1 cellular context compared by ENCODE assay signal in the genomic region with DNA sequence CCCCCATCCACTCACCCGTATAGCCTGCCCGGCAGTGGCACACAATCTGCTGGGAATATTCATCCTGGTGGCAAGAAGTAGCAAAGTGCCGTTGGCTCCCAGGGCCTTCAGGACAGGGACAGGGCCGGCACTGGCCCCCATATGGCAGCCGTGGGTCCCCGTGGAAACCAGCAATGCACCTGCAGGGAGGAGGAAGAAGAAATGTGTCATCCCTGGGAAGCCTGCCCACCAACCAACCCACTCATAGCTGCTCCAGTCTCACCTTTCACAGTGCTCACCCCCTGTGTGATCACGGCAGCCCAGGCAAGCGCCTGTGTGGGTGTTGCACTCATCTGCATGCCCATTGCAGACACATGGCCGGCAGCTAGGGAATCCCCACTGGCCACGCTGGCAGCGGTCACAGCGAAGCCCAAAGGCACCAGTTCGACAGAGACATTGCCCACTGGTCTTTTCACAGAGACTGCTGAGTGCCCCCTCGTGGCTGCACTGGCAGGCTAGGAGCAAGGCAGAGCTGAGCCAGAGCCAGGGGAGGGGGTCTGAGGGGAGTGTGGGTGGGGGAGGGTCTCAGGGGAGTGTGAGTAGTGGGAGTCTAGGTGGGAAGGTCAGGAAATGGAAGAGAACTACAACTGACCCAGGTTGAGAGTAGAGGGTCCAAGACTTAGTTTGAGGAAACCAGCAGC.
TF ChIP-seq lines count a peak whose summit lies in the region.

No MANE protein-coding gene starts in this region.

TF ChIP-seq in GM12878, 131 proteins besides CTCF, POLR2A, EP300 and RAD21:
- TF ChIP-seq ZSCAN29 (IDR thresholded peaks at IDR 0.05) = no peak
- TF ChIP-seq POLR2AphosphoS5 (IDR thresholded peaks at IDR 0.05; ENCODE audit: low read length) = no peak
- TF ChIP-seq, protein P1, sequence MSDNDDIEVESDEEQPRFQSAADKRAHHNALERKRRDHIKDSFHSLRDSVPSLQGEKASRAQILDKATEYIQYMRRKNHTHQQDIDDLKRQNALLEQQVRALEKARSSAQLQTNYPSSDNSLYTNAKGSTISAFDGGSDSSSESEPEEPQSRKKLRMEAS (IDR thresholded peaks at IDR 0.05; ENCODE audit: low read depth, low read length) = no peak
- TF ChIP-seq JUND (IDR thresholded peaks at IDR 0.05; ENCODE audit: low read depth, low read length) = no peak
- no peak for TF ChIP-seq CREM (IDR thresholded peaks at IDR 0.05; ENCODE audit: low read depth)
- TF ChIP-seq NR2C2 (IDR thresholded peaks at IDR 0.05; ENCODE audit: borderline replicate concordance, control insufficient read depth, insufficient read length, low read depth) = no peak
- TF ChIP-seq, protein P2, sequence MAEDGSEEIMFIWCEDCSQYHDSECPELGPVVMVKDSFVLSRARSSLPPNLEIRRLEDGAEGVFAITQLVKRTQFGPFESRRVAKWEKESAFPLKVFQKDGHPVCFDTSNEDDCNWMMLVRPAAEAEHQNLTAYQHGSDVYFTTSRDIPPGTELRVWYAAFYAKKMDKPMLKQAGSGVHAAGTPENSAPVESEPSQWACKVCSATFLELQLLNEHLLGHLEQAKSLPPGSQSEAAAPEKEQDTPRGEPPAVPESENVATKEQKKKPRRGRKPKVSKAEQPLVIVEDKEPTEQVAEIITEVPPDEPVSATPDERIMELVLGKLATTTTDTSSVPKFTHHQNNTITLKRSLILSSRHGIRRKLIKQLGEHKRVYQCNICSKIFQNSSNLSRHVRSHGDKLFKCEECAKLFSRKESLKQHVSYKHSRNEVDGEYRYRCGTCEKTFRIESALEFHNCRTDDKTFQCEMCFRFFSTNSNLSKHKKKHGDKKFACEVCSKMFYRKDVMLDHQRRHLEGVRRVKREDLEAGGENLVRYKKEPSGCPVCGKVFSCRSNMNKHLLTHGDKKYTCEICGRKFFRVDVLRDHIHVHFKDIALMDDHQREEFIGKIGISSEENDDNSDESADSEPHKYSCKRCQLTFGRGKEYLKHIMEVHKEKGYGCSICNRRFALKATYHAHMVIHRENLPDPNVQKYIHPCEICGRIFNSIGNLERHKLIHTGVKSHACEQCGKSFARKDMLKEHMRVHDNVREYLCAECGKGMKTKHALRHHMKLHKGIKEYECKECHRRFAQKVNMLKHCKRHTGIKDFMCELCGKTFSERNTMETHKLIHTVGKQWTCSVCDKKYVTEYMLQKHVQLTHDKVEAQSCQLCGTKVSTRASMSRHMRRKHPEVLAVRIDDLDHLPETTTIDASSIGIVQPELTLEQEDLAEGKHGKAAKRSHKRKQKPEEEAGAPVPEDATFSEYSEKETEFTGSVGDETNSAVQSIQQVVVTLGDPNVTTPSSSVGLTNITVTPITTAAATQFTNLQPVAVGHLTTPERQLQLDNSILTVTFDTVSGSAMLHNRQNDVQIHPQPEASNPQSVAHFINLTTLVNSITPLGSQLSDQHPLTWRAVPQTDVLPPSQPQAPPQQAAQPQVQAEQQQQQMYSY (CRISPR knock-in tag; IDR thresholded peaks at IDR 0.05) = no peak
- TF ChIP-seq, protein P3, sequence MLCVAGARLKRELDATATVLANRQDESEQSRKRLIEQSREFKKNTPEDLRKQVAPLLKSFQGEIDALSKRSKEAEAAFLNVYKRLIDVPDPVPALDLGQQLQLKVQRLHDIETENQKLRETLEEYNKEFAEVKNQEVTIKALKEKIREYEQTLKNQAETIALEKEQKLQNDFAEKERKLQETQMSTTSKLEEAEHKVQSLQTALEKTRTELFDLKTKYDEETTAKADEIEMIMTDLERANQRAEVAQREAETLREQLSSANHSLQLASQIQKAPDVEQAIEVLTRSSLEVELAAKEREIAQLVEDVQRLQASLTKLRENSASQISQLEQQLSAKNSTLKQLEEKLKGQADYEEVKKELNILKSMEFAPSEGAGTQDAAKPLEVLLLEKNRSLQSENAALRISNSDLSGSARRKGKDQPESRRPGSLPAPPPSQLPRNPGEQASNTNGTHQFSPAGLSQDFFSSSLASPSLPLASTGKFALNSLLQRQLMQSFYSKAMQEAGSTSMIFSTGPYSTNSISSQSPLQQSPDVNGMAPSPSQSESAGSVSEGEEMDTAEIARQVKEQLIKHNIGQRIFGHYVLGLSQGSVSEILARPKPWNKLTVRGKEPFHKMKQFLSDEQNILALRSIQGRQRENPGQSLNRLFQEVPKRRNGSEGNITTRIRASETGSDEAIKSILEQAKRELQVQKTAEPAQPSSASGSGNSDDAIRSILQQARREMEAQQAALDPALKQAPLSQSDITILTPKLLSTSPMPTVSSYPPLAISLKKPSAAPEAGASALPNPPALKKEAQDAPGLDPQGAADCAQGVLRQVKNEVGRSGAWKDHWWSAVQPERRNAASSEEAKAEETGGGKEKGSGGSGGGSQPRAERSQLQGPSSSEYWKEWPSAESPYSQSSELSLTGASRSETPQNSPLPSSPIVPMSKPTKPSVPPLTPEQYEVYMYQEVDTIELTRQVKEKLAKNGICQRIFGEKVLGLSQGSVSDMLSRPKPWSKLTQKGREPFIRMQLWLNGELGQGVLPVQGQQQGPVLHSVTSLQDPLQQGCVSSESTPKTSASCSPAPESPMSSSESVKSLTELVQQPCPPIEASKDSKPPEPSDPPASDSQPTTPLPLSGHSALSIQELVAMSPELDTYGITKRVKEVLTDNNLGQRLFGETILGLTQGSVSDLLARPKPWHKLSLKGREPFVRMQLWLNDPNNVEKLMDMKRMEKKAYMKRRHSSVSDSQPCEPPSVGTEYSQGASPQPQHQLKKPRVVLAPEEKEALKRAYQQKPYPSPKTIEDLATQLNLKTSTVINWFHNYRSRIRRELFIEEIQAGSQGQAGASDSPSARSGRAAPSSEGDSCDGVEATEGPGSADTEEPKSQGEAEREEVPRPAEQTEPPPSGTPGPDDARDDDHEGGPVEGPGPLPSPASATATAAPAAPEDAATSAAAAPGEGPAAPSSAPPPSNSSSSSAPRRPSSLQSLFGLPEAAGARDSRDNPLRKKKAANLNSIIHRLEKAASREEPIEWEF (IDR thresholded peaks at IDR 0.05; ENCODE audit: insufficient replicate concordance, low read depth, low read length) = no peak
- no peak for TF ChIP-seq TARDBP (IDR thresholded peaks at IDR 0.05; ENCODE audit: borderline replicate concordance)
- no peak for TF ChIP-seq CBX5 (IDR thresholded peaks at IDR 0.05; ENCODE audit: low read depth)
- no peak for TF ChIP-seq ETV6 (conservative IDR thresholded peaks at IDR 0.05 in 1 of 2, IDR thresholded peaks at IDR 0.05 in 1 of 2; ENCODE audit: borderline replicate concordance in 1 of 2, low read depth in 1 of 2)
- no peak for TF ChIP-seq EGR1 (IDR thresholded peaks at IDR 0.05; ENCODE audit: borderline replicate concordance in 1 of 2, low read depth in 2 of 2, low read length in 2 of 2)
- TF ChIP-seq NFXL1 (IDR thresholded peaks at IDR 0.05; ENCODE audit: borderline replicate concordance) = no peak
- no peak for TF ChIP-seq ZNF217 (IDR thresholded peaks at IDR 0.05)
- no peak for TF ChIP-seq JUNB (IDR thresholded peaks at IDR 0.05)
- no peak for TF ChIP-seq POU2F2 (IDR thresholded peaks at IDR 0.05; ENCODE audit: borderline replicate concordance, low read depth, low read length)
- no peak for TF ChIP-seq BCL11A (IDR thresholded peaks at IDR 0.05; ENCODE audit: low read depth, low read length)
- TF ChIP-seq ZNF24 (IDR thresholded peaks at IDR 0.05) = no peak
TF ChIP-seq in GM12878: peak in this region for 0.
